Comparison of ENCODE assay signal across 1 cellular context in genomic region chr2:241870611-241871537, GRCh38.
TF ChIP-seq lines count a peak whose summit lies in the region.

No MANE protein-coding gene starts in this region.

TF ChIP-seq in GM23338, 12 proteins besides CTCF, POLR2A, EP300 and RAD21 (continued from another document):
- TF ChIP-seq, protein P1, sequence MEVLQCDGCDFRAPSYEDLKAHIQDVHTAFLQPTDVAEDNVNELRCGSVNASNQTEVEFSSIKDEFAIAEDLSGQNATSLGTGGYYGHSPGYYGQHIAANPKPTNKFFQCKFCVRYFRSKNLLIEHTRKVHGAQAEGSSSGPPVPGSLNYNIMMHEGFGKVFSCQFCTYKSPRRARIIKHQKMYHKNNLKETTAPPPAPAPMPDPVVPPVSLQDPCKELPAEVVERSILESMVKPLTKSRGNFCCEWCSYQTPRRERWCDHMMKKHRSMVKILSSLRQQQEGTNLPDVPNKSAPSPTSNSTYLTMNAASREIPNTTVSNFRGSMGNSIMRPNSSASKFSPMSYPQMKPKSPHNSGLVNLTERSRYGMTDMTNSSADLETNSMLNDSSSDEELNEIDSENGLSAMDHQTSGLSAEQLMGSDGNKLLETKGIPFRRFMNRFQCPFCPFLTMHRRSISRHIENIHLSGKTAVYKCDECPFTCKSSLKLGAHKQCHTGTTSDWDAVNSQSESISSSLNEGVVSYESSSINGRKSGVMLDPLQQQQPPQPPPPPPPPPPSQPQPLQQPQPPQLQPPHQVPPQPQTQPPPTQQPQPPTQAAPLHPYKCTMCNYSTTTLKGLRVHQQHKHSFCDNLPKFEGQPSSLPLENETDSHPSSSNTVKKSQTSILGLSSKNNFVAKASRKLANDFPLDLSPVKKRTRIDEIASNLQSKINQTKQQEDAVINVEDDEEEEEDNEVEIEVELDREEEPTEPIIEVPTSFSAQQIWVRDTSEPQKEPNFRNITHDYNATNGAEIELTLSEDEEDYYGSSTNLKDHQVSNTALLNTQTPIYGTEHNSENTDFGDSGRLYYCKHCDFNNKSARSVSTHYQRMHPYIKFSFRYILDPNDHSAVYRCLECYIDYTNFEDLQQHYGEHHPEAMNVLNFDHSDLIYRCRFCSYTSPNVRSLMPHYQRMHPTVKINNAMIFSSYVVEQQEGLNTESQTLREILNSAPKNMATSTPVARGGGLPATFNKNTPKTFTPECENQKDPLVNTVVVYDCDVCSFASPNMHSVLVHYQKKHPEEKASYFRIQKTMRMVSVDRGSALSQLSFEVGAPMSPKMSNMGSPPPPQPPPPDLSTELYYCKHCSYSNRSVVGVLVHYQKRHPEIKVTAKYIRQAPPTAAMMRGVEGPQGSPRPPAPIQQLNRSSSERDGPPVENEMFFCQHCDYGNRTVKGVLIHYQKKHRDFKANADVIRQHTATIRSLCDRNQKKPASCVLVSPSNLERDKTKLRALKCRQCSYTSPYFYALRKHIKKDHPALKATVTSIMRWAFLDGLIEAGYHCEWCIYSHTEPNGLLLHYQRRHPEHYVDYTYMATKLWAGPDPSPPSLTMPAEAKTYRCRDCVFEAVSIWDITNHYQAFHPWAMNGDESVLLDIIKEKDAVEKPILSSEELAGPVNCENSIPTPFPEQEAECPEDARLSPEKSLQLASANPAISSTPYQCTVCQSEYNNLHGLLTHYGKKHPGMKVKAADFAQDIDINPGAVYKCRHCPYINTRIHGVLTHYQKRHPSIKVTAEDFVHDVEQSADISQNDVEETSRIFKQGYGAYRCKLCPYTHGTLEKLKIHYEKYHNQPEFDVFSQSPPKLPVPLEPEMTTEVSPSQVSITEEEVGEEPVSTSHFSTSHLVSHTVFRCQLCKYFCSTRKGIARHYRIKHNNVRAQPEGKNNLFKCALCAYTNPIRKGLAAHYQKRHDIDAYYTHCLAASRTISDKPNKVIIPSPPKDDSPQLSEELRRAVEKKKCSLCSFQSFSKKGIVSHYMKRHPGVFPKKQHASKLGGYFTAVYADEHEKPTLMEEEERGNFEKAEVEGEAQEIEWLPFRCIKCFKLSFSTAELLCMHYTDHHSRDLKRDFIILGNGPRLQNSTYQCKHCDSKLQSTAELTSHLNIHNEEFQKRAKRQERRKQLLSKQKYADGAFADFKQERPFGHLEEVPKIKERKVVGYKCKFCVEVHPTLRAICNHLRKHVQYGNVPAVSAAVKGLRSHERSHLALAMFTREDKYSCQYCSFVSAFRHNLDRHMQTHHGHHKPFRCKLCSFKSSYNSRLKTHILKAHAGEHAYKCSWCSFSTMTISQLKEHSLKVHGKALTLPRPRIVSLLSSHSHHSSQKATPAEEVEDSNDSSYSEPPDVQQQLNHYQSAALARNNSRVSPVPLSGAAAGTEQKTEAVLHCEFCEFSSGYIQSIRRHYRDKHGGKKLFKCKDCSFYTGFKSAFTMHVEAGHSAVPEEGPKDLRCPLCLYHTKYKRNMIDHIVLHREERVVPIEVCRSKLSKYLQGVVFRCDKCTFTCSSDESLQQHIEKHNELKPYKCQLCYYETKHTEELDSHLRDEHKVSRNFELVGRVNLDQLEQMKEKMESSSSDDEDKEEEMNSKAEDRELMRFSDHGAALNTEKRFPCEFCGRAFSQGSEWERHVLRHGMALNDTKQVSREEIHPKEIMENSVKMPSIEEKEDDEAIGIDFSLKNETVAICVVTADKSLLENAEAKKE (CRISPR knock-in tag; IDR thresholded peaks at IDR 0.05) = no peak
- TF ChIP-seq, protein P2, sequence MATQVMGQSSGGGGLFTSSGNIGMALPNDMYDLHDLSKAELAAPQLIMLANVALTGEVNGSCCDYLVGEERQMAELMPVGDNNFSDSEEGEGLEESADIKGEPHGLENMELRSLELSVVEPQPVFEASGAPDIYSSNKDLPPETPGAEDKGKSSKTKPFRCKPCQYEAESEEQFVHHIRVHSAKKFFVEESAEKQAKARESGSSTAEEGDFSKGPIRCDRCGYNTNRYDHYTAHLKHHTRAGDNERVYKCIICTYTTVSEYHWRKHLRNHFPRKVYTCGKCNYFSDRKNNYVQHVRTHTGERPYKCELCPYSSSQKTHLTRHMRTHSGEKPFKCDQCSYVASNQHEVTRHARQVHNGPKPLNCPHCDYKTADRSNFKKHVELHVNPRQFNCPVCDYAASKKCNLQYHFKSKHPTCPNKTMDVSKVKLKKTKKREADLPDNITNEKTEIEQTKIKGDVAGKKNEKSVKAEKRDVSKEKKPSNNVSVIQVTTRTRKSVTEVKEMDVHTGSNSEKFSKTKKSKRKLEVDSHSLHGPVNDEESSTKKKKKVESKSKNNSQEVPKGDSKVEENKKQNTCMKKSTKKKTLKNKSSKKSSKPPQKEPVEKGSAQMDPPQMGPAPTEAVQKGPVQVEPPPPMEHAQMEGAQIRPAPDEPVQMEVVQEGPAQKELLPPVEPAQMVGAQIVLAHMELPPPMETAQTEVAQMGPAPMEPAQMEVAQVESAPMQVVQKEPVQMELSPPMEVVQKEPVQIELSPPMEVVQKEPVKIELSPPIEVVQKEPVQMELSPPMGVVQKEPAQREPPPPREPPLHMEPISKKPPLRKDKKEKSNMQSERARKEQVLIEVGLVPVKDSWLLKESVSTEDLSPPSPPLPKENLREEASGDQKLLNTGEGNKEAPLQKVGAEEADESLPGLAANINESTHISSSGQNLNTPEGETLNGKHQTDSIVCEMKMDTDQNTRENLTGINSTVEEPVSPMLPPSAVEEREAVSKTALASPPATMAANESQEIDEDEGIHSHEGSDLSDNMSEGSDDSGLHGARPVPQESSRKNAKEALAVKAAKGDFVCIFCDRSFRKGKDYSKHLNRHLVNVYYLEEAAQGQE (IDR thresholded peaks at IDR 0.05; ENCODE audit: unreplicated experiment) = no peak
- TF ChIP-seq CREB1 (CRISPR knock-in tag; IDR thresholded peaks at IDR 0.05; ENCODE audit: low read depth) (no peak), NANOG (IDR thresholded peaks at IDR 0.05; ENCODE audit: borderline replicate concordance) (no peak), POLR2AphosphoS5 (IDR thresholded peaks at IDR 0.05; ENCODE audit: low read depth) (no peak), ZNF331 (CRISPR knock-in tag; IDR thresholded peaks at IDR 0.05; ENCODE audit: low read depth) (no peak), EZH2 (IDR thresholded peaks at IDR 0.05; ENCODE audit: low read depth, unreplicated experiment) (no peak), ZNF114 (CRISPR knock-in tag; IDR thresholded peaks at IDR 0.05) (no peak)
- TF ChIP-seq, protein P3, sequence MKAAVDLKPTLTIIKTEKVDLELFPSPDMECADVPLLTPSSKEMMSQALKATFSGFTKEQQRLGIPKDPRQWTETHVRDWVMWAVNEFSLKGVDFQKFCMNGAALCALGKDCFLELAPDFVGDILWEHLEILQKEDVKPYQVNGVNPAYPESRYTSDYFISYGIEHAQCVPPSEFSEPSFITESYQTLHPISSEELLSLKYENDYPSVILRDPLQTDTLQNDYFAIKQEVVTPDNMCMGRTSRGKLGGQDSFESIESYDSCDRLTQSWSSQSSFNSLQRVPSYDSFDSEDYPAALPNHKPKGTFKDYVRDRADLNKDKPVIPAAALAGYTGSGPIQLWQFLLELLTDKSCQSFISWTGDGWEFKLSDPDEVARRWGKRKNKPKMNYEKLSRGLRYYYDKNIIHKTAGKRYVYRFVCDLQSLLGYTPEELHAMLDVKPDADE (IDR thresholded peaks at IDR 0.05) = no peak
